2 cellular contexts compared by ENCODE assay signal in the genomic region with DNA sequence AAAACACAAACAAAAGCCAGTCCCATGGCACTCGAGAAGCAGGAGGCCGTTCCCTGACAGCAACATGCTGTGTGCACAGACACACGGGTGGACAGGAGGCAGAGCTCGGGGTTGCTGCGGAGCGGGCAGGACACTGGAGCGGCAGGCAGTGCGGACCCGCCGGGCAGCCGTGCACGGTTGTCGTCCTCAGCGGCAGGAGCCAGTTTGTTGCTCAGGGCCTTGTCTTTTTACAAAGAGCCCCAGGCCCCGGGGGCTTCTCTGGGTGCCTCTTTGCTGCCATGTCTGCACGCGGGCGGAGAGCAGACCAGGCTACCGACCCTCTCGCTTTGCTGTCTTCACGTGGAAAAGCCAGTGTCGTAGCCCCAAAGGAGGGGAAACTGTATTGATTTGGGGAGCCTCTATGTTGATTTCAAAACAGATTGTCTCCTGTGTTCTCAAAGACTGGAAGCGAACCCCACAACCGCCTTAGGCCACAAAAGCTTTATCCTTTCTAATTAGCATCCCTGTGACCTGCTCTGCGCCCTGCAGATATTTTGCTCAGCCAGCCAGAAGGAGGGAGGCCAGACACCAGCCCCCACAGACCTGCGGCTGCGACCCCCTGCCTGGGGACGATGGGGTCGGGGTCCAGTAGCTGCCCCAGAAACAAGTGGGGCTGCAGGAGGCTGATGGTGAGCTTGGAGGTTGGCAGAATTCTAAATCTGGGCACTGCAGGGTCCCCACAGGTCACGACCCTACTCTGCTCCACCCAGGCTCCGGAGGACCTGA.
TF ChIP-seq lines count a peak whose summit lies in the region.

No MANE protein-coding gene starts in this region.

TF ChIP-seq in K562, 482 proteins besides CTCF, POLR2A, EP300 and RAD21:
- TF ChIP-seq CBFA2T2 (conservative IDR thresholded peaks at IDR 0.05) (no peak), ZNF436 (CRISPR knock-in tag; IDR thresholded peaks at IDR 0.05) (no peak), HNRNPLL (IDR thresholded peaks at IDR 0.05; ENCODE audit: low read depth, low read length, poor library complexity, severe bottlenecking) (no peak)

TF ChIP-seq in WTC11, 78 proteins besides CTCF, POLR2A, EP300 and RAD21:
- TF ChIP-seq TEAD4 (CRISPR knock-in tag; IDR thresholded peaks at IDR 0.05), result no peak
- TF ChIP-seq JAZF1 (CRISPR knock-in tag; IDR thresholded peaks at IDR 0.05), result no peak
- TF ChIP-seq AR (CRISPR knock-in tag; IDR thresholded peaks at IDR 0.05), result no peak
